Comparison of ENCODE assay signal across 15 cellular contexts in the genomic region with DNA sequence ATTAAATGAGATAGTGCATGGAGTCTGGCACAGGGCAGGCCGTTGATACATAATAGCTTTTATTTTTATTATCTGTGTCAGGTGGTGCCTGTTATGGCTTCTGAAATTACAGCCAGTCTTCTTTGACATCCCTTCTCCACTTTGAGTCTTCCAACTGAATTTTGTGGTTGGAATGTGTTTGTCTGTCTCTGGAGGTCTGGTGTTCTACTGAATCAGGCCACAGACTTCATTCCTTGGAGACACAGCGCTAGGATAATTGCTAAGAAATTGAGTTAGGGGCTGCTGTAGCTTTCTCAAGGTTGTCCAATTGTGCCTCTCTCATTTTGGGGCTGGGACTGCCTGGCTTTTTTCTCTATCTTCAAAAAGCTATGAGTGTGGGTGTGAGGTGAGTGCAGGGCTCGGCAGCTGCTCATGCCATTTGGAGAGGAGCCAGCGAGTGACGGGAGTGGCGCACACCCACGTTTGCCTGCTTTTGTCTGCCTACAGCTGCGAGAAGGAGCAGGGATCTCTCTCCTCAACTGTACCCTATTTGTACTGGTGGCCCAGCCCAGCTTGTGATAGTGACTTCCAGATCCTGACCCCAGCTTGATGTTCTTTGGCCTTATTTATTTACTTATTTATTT. TPM values are rescaled to one million over a fixed set of nuclear protein-coding genes. Genes with fewer than 3 reads are reported as not detected.
DNase-seq lines count a peak whose midpoint lies in the region; ATAC-seq and TF ChIP-seq lines count a peak whose summit lies in the region.
"Had no signal": no experiment of that assay in that cellular context is flagged by ENCODE, and none has a peak within 500 bp of the region (broad histone marks: within the 10 kb centered on the region; RNA-seq: fewer than 3 reads in every experiment).

No MANE protein-coding gene starts in this region.

- H3K36me3 ChIP-seq in breast epithelium: no peaks in the 10 kb centered on the region
- H3K36me3 ChIP-seq in stomach: no peaks in the 10 kb centered on the region
- H3K36me3 ChIP-seq: left ventricle myocardium inferior, SJSA1 had no signal

- DNase-seq in DMS153 (lab: John Stamatoyannopoulos, UW) (peak; percentile 5), DMS153 treated with DMSO at 0.1 percent for 48 hours (lab: John Stamatoyannopoulos, UW; ENCODE audit: unreplicated experiment) (no peak), NCI-H2171 treated with DMSO at 0.1 percent for 48 hours (lab: John Stamatoyannopoulos, UW) (peak; percentile 47), breast epithelium (ENCODE audit: low spot score in 2 of 2) (peak in 1 of 2 donors; percentile 36), stomach (peak; percentile 66), iPS-NIHi11 (ENCODE audit: low spot score) (no peak), T1000 (lab: John Stamatoyannopoulos, UW) (no peak)
- DNase-seq: CD4-positive, CD25-positive, alpha-beta regulatory T cell; left ventricle myocardium inferior; retina; stimulated activated CD4-positive, alpha-beta T cell treated with anti-CD3 and anti-CD28 coated beads, Interleukin-1b, Interleukin-23, amount 100 ng/mL, for 48 hours; trophoblast cell had no signal

- WGBS in stomach, 5 donors: 34 to 45% (median 40%) methylated on average over 8 of the region's 8 CpGs

- H3K4me3 ChIP-seq in breast epithelium: no peak overlapping the region
- no peak overlapping the region for H3K4me3 ChIP-seq in stomach
- H3K4me3 ChIP-seq: left ventricle myocardium inferior, SJSA1 had no signal

- no peak for TF ChIP-seq EP300 in stomach (IDR thresholded peaks at IDR 0.05)

- H3K27ac ChIP-seq in breast epithelium (peak overlapping the region; percentile 55 to 60), stomach (no peak overlapping the region)
- H3K27ac ChIP-seq: 22Rv1, left ventricle myocardium inferior, SJSA1 had no signal

- intact Hi-C loops in breast epithelium (cut with DNase I; ENCODE audit: low total_unique reads) (no loop called here), stomach (cut with DNase I; ENCODE audit: low total_unique reads) (no loop called here)

- H3K27me3 ChIP-seq in breast epithelium (no peaks in the 10 kb centered on the region), stomach (peaks cover 0 to 13% (median 0%) of the 10 kb centered on the region in 3 donors)

- H3K4me1 ChIP-seq in breast epithelium (peaks cover 0 to 6% of the 10 kb centered on the region in 2 donors), stomach (peaks cover 0 to 8% (median 0%) of the 10 kb centered on the region in 4 donors)
- H3K4me1 ChIP-seq: left ventricle myocardium inferior, SJSA1 had no signal

- TF ChIP-seq CTCF in breast epithelium (IDR thresholded peaks at IDR 0.05) (no peak), stomach (IDR thresholded peaks at IDR 0.05) (no peak)

- ATAC-seq in HG02840 (IDR thresholded peaks at IDR 0.05; ENCODE audit: low FRiP score, unreplicated experiment): no peak

- no peaks in the 10 kb centered on the region for H3K9me3 ChIP-seq in breast epithelium
- H3K9me3 ChIP-seq in stomach: peaks cover 0 to 4% (median 0%) of the 10 kb centered on the region in 4 donors
- H3K9me3 ChIP-seq: SJSA1 had no signal

- no peak for TF ChIP-seq POLR2A in breast epithelium (IDR thresholded peaks at IDR 0.05)
- TF ChIP-seq POLR2A in stomach (IDR thresholded peaks at IDR 0.05): no peak

RNA-seq across cellular contexts. Expression of a gene that starts 49.8 kb away (rescaled TPM):
- total RNA-seq in breast epithelium: 10 to 100 TPM; 10.7 to 15.2 (median 11.5) TPM
- 1 to 10 TPM in 3 of 5 donors, not detected in 2; 2.9 to 7.0 (median 3.8) TPM for total RNA-seq in stomach
- polyA plus RNA-seq in stomach: 1 to 10 TPM; 1.2 to 4.1 (median 1.4) TPM
- total RNA-seq: CD4-positive, CD25-positive, alpha-beta regulatory T cell had no signal
- polyA plus RNA-seq: CD4-positive, CD25-positive, alpha-beta regulatory T cell had no signal

Comparison
In these comparisons a context has a peak if more than half of its experiments do, and no peak if none do; other contexts are left out.
1. DNase-seq: peak in DMS153 (single experiment), NCI-H2171 treated with DMSO at 0.1 percent for 48 hours (single experiment) and stomach (single experiment); none in DMS153 treated with DMSO at 0.1 percent for 48 hours (single experiment), iPS-NIHi11 (single experiment) and T1000 (single experiment).
2. H3K27ac ChIP-seq: peak in breast epithelium (2 of 2); none in stomach (0 of 5).